1 cellular context compared by ENCODE assay signal in genomic region chr6:109358204-109358603, GRCh38.
TF ChIP-seq lines count a peak whose summit lies in the region.

No MANE protein-coding gene starts in this region.

TF ChIP-seq in GM12878, 131 proteins besides CTCF, POLR2A, EP300 and RAD21 (continued from another document):
- no peak for TF ChIP-seq BCLAF1 (IDR thresholded peaks at IDR 0.05)
- TF ChIP-seq SIN3A (IDR thresholded peaks at IDR 0.05; ENCODE audit: low read depth, low read length): no peak
- no peak for TF ChIP-seq RAD51 (IDR thresholded peaks at IDR 0.05)
- TF ChIP-seq FOXK2 (IDR thresholded peaks at IDR 0.05): no peak
- no peak for TF ChIP-seq RELB (IDR thresholded peaks at IDR 0.05; ENCODE audit: low read depth)
- no peak for TF ChIP-seq BACH1 (IDR thresholded peaks at IDR 0.05; ENCODE audit: borderline replicate concordance)
TF ChIP-seq in GM12878: peak in this region for 2.
